8 cellular contexts compared by ENCODE assay signal in genomic region chr5:91384671-91385430, GRCh38. TPM values are rescaled to one million over a fixed set of nuclear protein-coding genes. Genes with fewer than 3 reads are reported as not detected.
DNase-seq lines count a peak whose midpoint lies in the region; ATAC-seq and FAIRE-seq lines count a peak whose summit lies in the region.

No MANE protein-coding gene starts in this region.

- no peak overlapping the region for H3K27ac ChIP-seq in trophoblast cell (ENCODE audit: low read depth, low read length)

- no peak overlapping the region for H3K4me3 ChIP-seq in trophoblast cell (ENCODE audit: low read depth, low read length)

- DNase-seq in COLO668 (lab: John Stamatoyannopoulos, UW; ENCODE audit: unreplicated experiment) (peak; percentile 47), HTR-8/SVneo (ENCODE audit: insufficient read length, low spot score) (peak; percentile 81), NCI-H748 treated with DMSO at 0.1 percent for 48 hours (lab: John Stamatoyannopoulos, UW) (peak; percentile 97), glomerular visceral epithelial cell (ENCODE audit: extremely low spot score) (peak; percentile 92), trophoblast cell (peak; percentile 61 to 99), GM19240 (ENCODE audit: insufficient read length, low spot score) (no peak)

- no peak overlapping the region for H2AFZ ChIP-seq in trophoblast cell (ENCODE audit: insufficient read depth, low read length, poor library complexity)

- no peaks in the 10 kb centered on the region for H3K4me1 ChIP-seq in trophoblast cell (ENCODE audit: control insufficient read depth in 1 of 2, insufficient read depth in 2 of 2, low read length in 2 of 2)

- no peak overlapping the region for H2BK5ac ChIP-seq in trophoblast cell (ENCODE audit: low read depth, low read length, poor library complexity)

- peaks cover 4% of the 10 kb centered on the region for H3K36me3 Mint-ChIP-seq in activated naive CD4-positive, alpha-beta T cell treated with anti-CD3 and anti-CD28 coated beads, Interleukin-2, amount 50 U/mL, for 24 hours

- peak overlapping the region; percentile 97 for H3K4me3 Mint-ChIP-seq in activated naive CD4-positive, alpha-beta T cell treated with anti-CD3 and anti-CD28 coated beads, Interleukin-2, amount 50 U/mL, for 24 hours

- H3K9me3 Mint-ChIP-seq in activated naive CD4-positive, alpha-beta T cell treated with anti-CD3 and anti-CD28 coated beads, Interleukin-2, amount 50 U/mL, for 24 hours, result no peaks in the 10 kb centered on the region

- no peak overlapping the region for H4K12ac ChIP-seq in trophoblast cell (ENCODE audit: low read depth, low read length)

- peaks cover 5% of the 10 kb centered on the region for H3K79me2 ChIP-seq in trophoblast cell (ENCODE audit: control insufficient read depth, insufficient read depth, low read length, poor library complexity)

- H3K18ac ChIP-seq in trophoblast cell (ENCODE audit: low read length), result no peak overlapping the region

- no peaks in the 10 kb centered on the region for H3K36me3 ChIP-seq in trophoblast cell (ENCODE audit: control insufficient read depth in 1 of 2, insufficient read depth in 2 of 2, low read length in 2 of 2)

- FAIRE-seq in HTR-8/SVneo (lab: Jason Lieb, UNC), result no peak

- peaks cover 8% of the 10 kb centered on the region for H3K79me1 ChIP-seq in trophoblast cell (ENCODE audit: low read length)

- H3K14ac ChIP-seq in trophoblast cell (ENCODE audit: low read length), result no peak overlapping the region

- H3K4me2 ChIP-seq in trophoblast cell (ENCODE audit: low read length), result no peak overlapping the region

- H2BK120ac ChIP-seq in trophoblast cell (ENCODE audit: insufficient read depth, low read length, poor library complexity), result no peak overlapping the region

- H3K9me3 ChIP-seq in trophoblast cell (ENCODE audit: insufficient read depth, low read depth, low read length), result no peaks in the 10 kb centered on the region

- H3K4me1 Mint-ChIP-seq in activated naive CD4-positive, alpha-beta T cell treated with anti-CD3 and anti-CD28 coated beads, Interleukin-2, amount 50 U/mL, for 24 hours, result peaks cover 22% of the 10 kb centered on the region

- H3K9ac ChIP-seq in trophoblast cell (ENCODE audit: low read length), result no peak overlapping the region

- H3K27me3 ChIP-seq in trophoblast cell (ENCODE audit: insufficient read depth, low read length), result no peaks in the 10 kb centered on the region

- H3K27ac Mint-ChIP-seq in activated naive CD4-positive, alpha-beta T cell treated with anti-CD3 and anti-CD28 coated beads, Interleukin-2, amount 50 U/mL, for 24 hours, result peak overlapping the region; percentile 97

- H3K27me3 Mint-ChIP-seq in activated naive CD4-positive, alpha-beta T cell treated with anti-CD3 and anti-CD28 coated beads, Interleukin-2, amount 50 U/mL, for 24 hours, result no peaks in the 10 kb centered on the region

- H4K8ac ChIP-seq in trophoblast cell (ENCODE audit: low read depth, low read length), result no peak overlapping the region

- no peak overlapping the region for H3K4ac ChIP-seq in trophoblast cell (ENCODE audit: low read depth, low read length)

- WGBS in trophoblast cell (ENCODE audit: extremely low coverage, insufficient coverage, insufficient read length), result no CpG with 5 or more reads among the region's 6 CpGs

- no peak overlapping the region for H4K91ac ChIP-seq in trophoblast cell (ENCODE audit: low read depth, low read length)

- no peak overlapping the region for H2BK12ac ChIP-seq in trophoblast cell (ENCODE audit: low read length)

- no peak overlapping the region for H2AK5ac ChIP-seq in trophoblast cell (ENCODE audit: low read length)

- peak; percentile 21 for ATAC-seq in GM18870 (IDR thresholded peaks at IDR 0.05; ENCODE audit: unreplicated experiment)

- H3K23ac ChIP-seq in trophoblast cell (ENCODE audit: low read length), result no peak overlapping the region

RNA-seq across cellular contexts. Expression of gene ARRDC3, which starts 1.7 kb away (rescaled TPM):
- 40.6 and 42.0 TPM in 2 replicates for polyA plus RNA-seq in trophoblast cell (2013)
